Comparison of ENCODE assay signal across 26 cellular contexts in genomic region chr9:26760675-26761074, GRCh38.
DNase-seq lines count a peak whose midpoint lies in the region; ATAC-seq, FAIRE-seq and TF ChIP-seq lines count a peak whose summit lies in the region.
"Had no signal": no experiment of that assay in that cellular context is flagged by ENCODE, and none has a peak within 500 bp of the region (broad histone marks: within the 10 kb centered on the region; RNA-seq: fewer than 3 reads in every experiment).

No MANE protein-coding gene starts in this region.

- no peak overlapping the region for H2BK120ac ChIP-seq in H9 (ENCODE audit: low read depth, low read length, poor library complexity, severe bottlenecking)
- H2BK120ac ChIP-seq in mesendoderm (ENCODE audit: low read depth, low read length): no peak overlapping the region

- H3K4me1 ChIP-seq in GM23338 (ENCODE audit: insufficient read depth) (peaks cover 25% of the 10 kb centered on the region), H9 (ENCODE audit: insufficient read depth, low read length) (peaks cover 4% of the 10 kb centered on the region), endodermal cell (ENCODE audit: control insufficient read depth, insufficient read depth, low read length) (no peaks in the 10 kb centered on the region), mesendoderm (ENCODE audit: control insufficient read depth, low read depth, low read length) (no peaks in the 10 kb centered on the region)
- H3K4me1 ChIP-seq: A549; BLaER1 treated with 17β-estradiol and CSF1 and Interleukin-3, amounts not matched to agents 10 nM and 100 nM; Caco-2 had no signal

- H3K4me3 Mint-ChIP-seq in GM23338: no peak overlapping the region
- H3K4me3 Mint-ChIP-seq in H9: no peak overlapping the region
- no peak overlapping the region for H3K4me3 Mint-ChIP-seq in endodermal cell
- H3K4me3 Mint-ChIP-seq: B cell; CD4-positive, alpha-beta T cell; CD8-positive, alpha-beta T cell had no signal

- no peaks in the 10 kb centered on the region for H3K9me3 ChIP-seq in H9 (ENCODE audit: control insufficient read depth, low read depth, low read length)
- H3K9me3 ChIP-seq in endodermal cell (ENCODE audit: control insufficient read depth, low read length): no peaks in the 10 kb centered on the region
- H3K9me3 ChIP-seq: A549; BLaER1 treated with 17β-estradiol and CSF1 and Interleukin-3, amounts not matched to agents 10 nM and 100 nM; Caco-2 had no signal

- H3K79me2 ChIP-seq in GM23338 (replicated peaks; ENCODE audit: insufficient read depth): no peaks in the 10 kb centered on the region
- H3K79me2 ChIP-seq in H9 (ENCODE audit: insufficient read depth, low read length): no peaks in the 10 kb centered on the region
- no peaks in the 10 kb centered on the region for H3K79me2 ChIP-seq in mesendoderm (ENCODE audit: control insufficient read depth, insufficient read depth, low read length)

- peak; percentile 20 to 22; a peak in 1 of 4 replicates for TF ChIP-seq CTCF in GM23338 (conservative IDR thresholded peaks at IDR 0.05; ENCODE audit: low read depth in 2 of 2)
- TF ChIP-seq CTCF in H9 (conservative IDR thresholded peaks at IDR 0.05): peak; percentile 33; the same call in 1 of the 3 replicates
- peak; percentile 52 for TF ChIP-seq CTCF in endodermal cell (conservative IDR thresholded peaks at IDR 0.05)

- no peaks in the 10 kb centered on the region for H3K36me3 Mint-ChIP-seq in GM23338 (ENCODE audit: low read depth)
- no peaks in the 10 kb centered on the region for H3K36me3 Mint-ChIP-seq in H9 (ENCODE audit: insufficient read depth in 1 of 3, low read depth in 3 of 3)
- H3K36me3 Mint-ChIP-seq in endodermal cell (ENCODE audit: low read depth): no peaks in the 10 kb centered on the region
- H3K36me3 Mint-ChIP-seq: CD8-positive, alpha-beta T cell had no signal

- H3K4me2 ChIP-seq in GM23338: no peak overlapping the region
- H3K4me2 ChIP-seq in H9 (ENCODE audit: insufficient read depth, insufficient read length, low read length): no peak overlapping the region
- H3K4me2 ChIP-seq in mesendoderm (ENCODE audit: low read length): no peak overlapping the region
- H3K4me2 ChIP-seq: A549; BLaER1 treated with 17β-estradiol and CSF1 and Interleukin-3, amounts not matched to agents 10 nM and 100 nM had no signal

- no peak overlapping the region for H2BK20ac ChIP-seq in H9 (ENCODE audit: low read depth, low read length, poor library complexity, severe bottlenecking)

- no peak overlapping the region for H4K5ac ChIP-seq in H9 (ENCODE audit: insufficient read length, low read depth, low read length)
- no peak overlapping the region for H4K5ac ChIP-seq in mesendoderm (ENCODE audit: low read length)

- no peaks in the 10 kb centered on the region for H3F3A ChIP-seq in GM23338 (replicated peaks; ENCODE audit: low read depth)

- H3K18ac ChIP-seq in H9 (ENCODE audit: insufficient read length, low read depth, low read length): no peak overlapping the region
- no peak overlapping the region for H3K18ac ChIP-seq in mesendoderm (ENCODE audit: low read length)

- H4K20me1 ChIP-seq in GM23338 (replicated peaks; ENCODE audit: insufficient read depth) (no peaks in the 10 kb centered on the region), H9 (ENCODE audit: control insufficient read depth, insufficient read depth, insufficient read length) (no peaks in the 10 kb centered on the region)
- H4K20me1 ChIP-seq: BLaER1 treated with 17β-estradiol and CSF1 and Interleukin-3, amounts not matched to agents 10 nM and 100 nM had no signal

- H2AFZ ChIP-seq in GM23338: no peak overlapping the region
- H2AFZ ChIP-seq in H9 (ENCODE audit: low read length): no peak overlapping the region

- FAIRE-seq in H54 (lab: Jason Lieb, UNC): no peak
- FAIRE-seq: A549, D721Med, GM12878, GM12892, GM18507, GM19239 had no signal

- DNase-seq in GM23338 (ENCODE audit: low spot score) (no peak), H9 (no peak), endodermal cell (no peak), mesendoderm (peak; percentile 8), 8988T (no peak), H54 (ENCODE audit: insufficient read length, low spot score) (no peak), midbrain (lab: John Stamatoyannopoulos, UW) (no peak)
- DNase-seq: AML-193; Caco-2; Calu3; CD4-positive, alpha-beta T cell; CD8-positive, alpha-beta T cell; DMS53; DMS79; DND-41; EL; GDM1 had no signal

- H4K91ac ChIP-seq in H9 (ENCODE audit: insufficient read length, low read depth, low read length): no peak overlapping the region

- H3K9ac ChIP-seq in H9 (ENCODE audit: extremely low read depth, insufficient read length, low read length): no peak overlapping the region
- H3K9ac ChIP-seq in endodermal cell (ENCODE audit: extremely low read depth, low read length, poor library complexity, severe bottlenecking): no peak overlapping the region
- no peak overlapping the region for H3K9ac ChIP-seq in mesendoderm (ENCODE audit: low read length)
- H3K9ac ChIP-seq: BLaER1 treated with 17β-estradiol and CSF1 and Interleukin-3, amounts not matched to agents 10 nM and 100 nM had no signal

- no peak overlapping the region for H3K14ac ChIP-seq in H9 (ENCODE audit: insufficient read depth, low read length)

- H3K79me1 ChIP-seq in H9 (ENCODE audit: insufficient read depth, low read depth, low read length, poor library complexity, severe bottlenecking) (no peaks in the 10 kb centered on the region), mesendoderm (ENCODE audit: low read length) (no peaks in the 10 kb centered on the region)

- H4K8ac ChIP-seq in H9 (replicated peaks; ENCODE audit: insufficient read length, low read depth, low read length) (no peak overlapping the region), mesendoderm (ENCODE audit: low read depth, low read length) (no peak overlapping the region)

- H3K9me2 ChIP-seq in GM23338 (ENCODE audit: insufficient read depth): peaks cover 5% of the 10 kb centered on the region; the same call in 1 of the 2 replicates

- H2AK5ac ChIP-seq in H9 (ENCODE audit: insufficient read length, low read length): no peak overlapping the region
- H2AK5ac ChIP-seq in mesendoderm (ENCODE audit: low read length): no peak overlapping the region

- H3K56ac ChIP-seq in H9 (ENCODE audit: insufficient read length, low read depth, low read length) (no peak overlapping the region), mesendoderm (ENCODE audit: low read length) (no peak overlapping the region)

- H3K27ac ChIP-seq in GM23338 (ENCODE audit: low read depth) (no peak overlapping the region), H9 (ENCODE audit: insufficient read length, low read depth, low read length) (no peak overlapping the region), endodermal cell (ENCODE audit: low read depth, low read length) (no peak overlapping the region), mesendoderm (ENCODE audit: low read depth, low read length) (no peak overlapping the region)
- H3K27ac ChIP-seq: A549; BLaER1 treated with 17β-estradiol and CSF1 and Interleukin-3, amounts not matched to agents 10 nM and 100 nM; C4-2B had no signal

- H3K27me3 ChIP-seq in GM23338 (ENCODE audit: insufficient read depth) (no peaks in the 10 kb centered on the region), H9 (ENCODE audit: insufficient read depth, low read length) (no peaks in the 10 kb centered on the region), endodermal cell (ENCODE audit: control insufficient read depth, insufficient read depth, low read length, poor library complexity, severe bottlenecking) (no peaks in the 10 kb centered on the region), mesendoderm (ENCODE audit: insufficient read depth, low read length, poor library complexity) (no peaks in the 10 kb centered on the region)
- H3K27me3 ChIP-seq: BLaER1 treated with 17β-estradiol and CSF1 and Interleukin-3, amounts not matched to agents 10 nM and 100 nM had no signal

- H2BK15ac ChIP-seq in H9 (ENCODE audit: low read depth, low read length) (no peak overlapping the region), mesendoderm (replicated peaks; ENCODE audit: low read depth) (no peak overlapping the region)

- H3K23me2 ChIP-seq in H9 (ENCODE audit: insufficient read length, low read depth, low read length, poor library complexity, severe bottlenecking): no peaks in the 10 kb centered on the region

- H2BK5ac ChIP-seq in H9 (ENCODE audit: insufficient read length, low read length): no peak overlapping the region
- no peak overlapping the region for H2BK5ac ChIP-seq in mesendoderm (ENCODE audit: low read length)

- H3K23ac ChIP-seq in H9 (ENCODE audit: insufficient read length, low read depth, low read length) (no peak overlapping the region), mesendoderm (ENCODE audit: low read length) (no peak overlapping the region)

- no peaks in the 10 kb centered on the region for H3K9me3 Mint-ChIP-seq in GM23338
- H3K9me3 Mint-ChIP-seq in H9: no peaks in the 10 kb centered on the region
- H3K9me3 Mint-ChIP-seq in endodermal cell: no peaks in the 10 kb centered on the region
- H3K9me3 Mint-ChIP-seq: CD4-positive, alpha-beta T cell; CD8-positive, alpha-beta T cell had no signal

- H3K4ac ChIP-seq in H9 (ENCODE audit: low read depth, low read length): no peak overlapping the region
- no peak overlapping the region for H3K4ac ChIP-seq in mesendoderm (ENCODE audit: low read depth, low read length)

- H3K4me3 ChIP-seq in GM23338: no peak overlapping the region
- no peak overlapping the region for H3K4me3 ChIP-seq in endodermal cell (ENCODE audit: low read length)
- H3K4me3 ChIP-seq in mesendoderm (ENCODE audit: low read length): no peak overlapping the region
- H3K4me3 ChIP-seq: A549; BLaER1 treated with 17β-estradiol and CSF1 and Interleukin-3, amounts not matched to agents 10 nM and 100 nM; GM12878 had no signal

- no peak overlapping the region for H2BK12ac ChIP-seq in H9 (ENCODE audit: insufficient read length, low read depth, low read length)

- H3T11ph ChIP-seq in H9 (ENCODE audit: low read length): no peak overlapping the region

- TF ChIP-seq POLR2A in H54 (IDR thresholded peaks at IDR 0.05; ENCODE audit: low read depth, low read length): no peak

- peaks cover 3% of the 10 kb centered on the region for H3K27me3 Mint-ChIP-seq in GM23338 (ENCODE audit: insufficient read depth, low read depth, poor library complexity)
- no peaks in the 10 kb centered on the region for H3K27me3 Mint-ChIP-seq in H9 (ENCODE audit: low read depth)
- no peaks in the 10 kb centered on the region for H3K27me3 Mint-ChIP-seq in endodermal cell (ENCODE audit: insufficient read depth)

- WGBS in H9 (ENCODE audit: extremely low coverage, insufficient read length, low lambda C conversion rate): no CpG with 5 or more reads among the region's 2 CpGs
- 91% methylated on average over 2 of the region's 2 CpGs; no CpG with 5 or more reads in 1 of the 2 experiments for WGBS in endodermal cell (ENCODE audit: insufficient coverage in 1 of 2, insufficient read length in 1 of 2), 2 experiments
- no CpG with 5 or more reads among the region's 2 CpGs for WGBS in mesendoderm (ENCODE audit: extremely low coverage, insufficient coverage, low lambda C conversion rate)

- H3K4me1 Mint-ChIP-seq in GM23338 (peaks cover 19% of the 10 kb centered on the region), H9 (peaks cover 16 to 17% of the 10 kb centered on the region in 2 experiments), endodermal cell (peaks cover 2% of the 10 kb centered on the region)
- H3K4me1 Mint-ChIP-seq: B cell had no signal

- H3K27ac Mint-ChIP-seq in GM23338 (no peak overlapping the region; the same call in 1 of the 2 replicates), H9 (no peak overlapping the region), endodermal cell (no peak overlapping the region)
- H3K27ac Mint-ChIP-seq: B cell; CD4-positive, alpha-beta T cell; CD8-positive, alpha-beta T cell had no signal

- ATAC-seq in GM23338: peak; percentile 45
- ATAC-seq: A549; CD8-positive, alpha-beta T cell; GM12878 had no signal

- no peaks in the 10 kb centered on the region for H3K36me3 ChIP-seq in GM23338 (ENCODE audit: insufficient read depth)
- no peaks in the 10 kb centered on the region for H3K36me3 ChIP-seq in endodermal cell (ENCODE audit: control insufficient read depth, insufficient read depth, low read length)
- H3K36me3 ChIP-seq in mesendoderm (ENCODE audit: control insufficient read depth, insufficient read depth, low read length): no peaks in the 10 kb centered on the region
- H3K36me3 ChIP-seq: BLaER1 treated with 17β-estradiol and CSF1 and Interleukin-3, amounts not matched to agents 10 nM and 100 nM had no signal
